In genomic region chr13:43916828-43917227, GRCh38 we compare ENCODE assay signal across 26 cellular contexts. TPM values are rescaled to one million over a fixed set of nuclear protein-coding genes. Genes with fewer than 3 reads are reported as not detected.
"Had no signal": no experiment of that assay in that cellular context is flagged by ENCODE, and none has a peak within 500 bp of the region (broad histone marks: within the 10 kb centered on the region; RNA-seq: fewer than 3 reads in every experiment).

No MANE protein-coding gene starts in this region.

- H3K4me1 ChIP-seq: parathyroid adenoma, suprapubic skin, transverse colon, upper lobe of right lung, uterus had no signal

- H3K27me3 ChIP-seq: esophagus squamous epithelium, foreskin keratinocyte, gastroesophageal sphincter, hepatocyte, neural progenitor cell, suprapubic skin, upper lobe of right lung, uterus had no signal

- H2AFZ ChIP-seq: hepatocyte, neural progenitor cell, parathyroid adenoma had no signal

- H3K27ac ChIP-seq: esophagus squamous epithelium, foreskin keratinocyte, gastroesophageal sphincter, heart left ventricle, hepatocyte, neural progenitor cell, parathyroid adenoma, suprapubic skin, transverse colon, upper lobe of right lung, uterus had no signal

- H3K4me3 ChIP-seq: esophagus squamous epithelium, gastroesophageal sphincter, heart left ventricle, hepatocyte, mucosa of descending colon, neural progenitor cell, suprapubic skin, transverse colon, upper lobe of right lung, uterus had no signal

- H3K36me3 ChIP-seq: esophagus squamous epithelium, gastroesophageal sphincter, heart left ventricle, neural progenitor cell, suprapubic skin, transverse colon, upper lobe of right lung, uterus had no signal

- ATAC-seq: effector memory CD8-positive, alpha-beta T cell; foreskin keratinocyte; gastroesophageal sphincter; heart left ventricle; left lobe of liver; mucosa of descending colon; naive thymus-derived CD4-positive, alpha-beta T cell; right cardiac atrium; stimulated activated naive CD8-positive, alpha-beta T cell treated with anti-CD3 and anti-CD28 coated beads, Interleukin-15, amount 100 ng/mL, for 72 hours; upper lobe of right lung had no signal

- H3K4me2 ChIP-seq: hepatocyte, neural progenitor cell had no signal

- H3K79me2 ChIP-seq: hepatocyte, parathyroid adenoma had no signal

- DNase-seq: cortex of kidney; effector memory CD8-positive, alpha-beta T cell; erythroblast; esophagus squamous epithelium; foreskin keratinocyte; heart left ventricle; kidney; mesenchymal stem cell; mucosa of descending colon; naive thymus-derived CD4-positive, alpha-beta T cell; right cardiac atrium; small intestine; stimulated activated CD4-positive, alpha-beta T cell treated with anti-CD3 and anti-CD28 coated beads, Interleukin-15, amount 100 ng/mL, for 24 hours; stimulated activated CD4-positive, alpha-beta T cell treated with anti-CD3 and anti-CD28 coated beads, Interleukin-4, amount 100 ng/mL, for 1 hour; stimulated activated CD8-positive, alpha-beta memory T cell treated with anti-CD3 and anti-CD28 coated beads, Interleukin-4, amount 100 ng/mL, for 48 hours; stimulated activated naive CD4-positive, alpha-beta T cell; stimulated activated naive CD8-positive, alpha-beta T cell treated with anti-CD3 and anti-CD28 coated beads, Interleukin-15, amount 100 ng/mL, for 72 hours; transverse colon; upper lobe of right lung; uterus had no signal

- H3K9ac ChIP-seq: neural progenitor cell, parathyroid adenoma had no signal

- H3K9me3 ChIP-seq: esophagus squamous epithelium, gastroesophageal sphincter, heart left ventricle, mucosa of descending colon, suprapubic skin, transverse colon, upper lobe of right lung, uterus had no signal

RNA-seq across cellular contexts. Expression of gene CCDC122, which starts 37.3 kb away (rescaled TPM):
- polyA plus RNA-seq: naive thymus-derived CD4-positive, alpha-beta T cell had no signal
